ENCODE assay signal across 24 cellular contexts in genomic region chr16:73339821-73340220, GRCh38.
DNase-seq lines count a peak whose midpoint lies in the region; ATAC-seq and TF ChIP-seq lines count a peak whose summit lies in the region.
"Had no signal": no experiment of that assay in that cellular context is flagged by ENCODE, and none has a peak within 500 bp of the region (broad histone marks: within the 10 kb centered on the region; RNA-seq: fewer than 3 reads in every experiment).

No MANE protein-coding gene starts in this region.

- H3K27ac ChIP-seq in vagina (no peak overlapping the region), mesendoderm (ENCODE audit: low read depth, low read length) (no peak overlapping the region)
- H3K27ac ChIP-seq: 22Rv1, GM23248 had no signal

- ATAC-seq in WTC11 (peak; percentile 36; the same call in 1 of the 2 replicates), HG03571 (IDR thresholded peaks at IDR 0.05; ENCODE audit: unreplicated experiment) (no peak)
- ATAC-seq: GM12878, HCT116, K562, PC-3, T-cell had no signal

- H3K36me3 Mint-ChIP-seq in WTC11: no peaks in the 10 kb centered on the region
- H3K36me3 Mint-ChIP-seq: CD14-positive monocyte, T-cell had no signal

- no peak overlapping the region for H2AK5ac ChIP-seq in mesendoderm (ENCODE audit: low read length)

- no peak overlapping the region for H2BK5ac ChIP-seq in mesendoderm (ENCODE audit: low read length)

- no peak overlapping the region for H4K8ac ChIP-seq in mesendoderm (ENCODE audit: low read depth, low read length)

- no peaks in the 10 kb centered on the region for H3K27me3 ChIP-seq in vagina
- no peaks in the 10 kb centered on the region for H3K27me3 ChIP-seq in mesendoderm (ENCODE audit: insufficient read depth, low read length, poor library complexity)

- H3K4me1 ChIP-seq in vagina: no peaks in the 10 kb centered on the region
- no peaks in the 10 kb centered on the region for H3K4me1 ChIP-seq in mesendoderm (ENCODE audit: control insufficient read depth, low read depth, low read length)

- POLR2A ChIA-PET in WTC11 (lab: Charles Lee): no interaction called here

- H3K27me3 Mint-ChIP-seq in WTC11 (ENCODE audit: low read depth): no peaks in the 10 kb centered on the region; the same call in 1 of the 2 replicates
- H3K27me3 Mint-ChIP-seq: T-cell had no signal

- no peak overlapping the region for H3K18ac ChIP-seq in mesendoderm (ENCODE audit: low read length)

- H3K56ac ChIP-seq in mesendoderm (ENCODE audit: low read length): no peak overlapping the region

- H3K4me3 ChIP-seq in vagina: no peak overlapping the region
- no peak overlapping the region for H3K4me3 ChIP-seq in mesendoderm (ENCODE audit: low read length)
- H3K4me3 ChIP-seq: GM12878, GM23248, K562 had no signal

- H3K9ac ChIP-seq in mesendoderm (ENCODE audit: low read length): no peak overlapping the region
- H3K9ac ChIP-seq: GM23248, SK-N-SH had no signal

- intact Hi-C loops in vagina (cut with DNase I): no loop called here

- TF ChIP-seq CTCF in WTC11 (IDR thresholded peaks at IDR 0.05): no peak
- no peak for TF ChIP-seq CTCF in vagina (IDR thresholded peaks at IDR 0.05)

- no peak overlapping the region for H3K4me2 ChIP-seq in mesendoderm (ENCODE audit: low read length)
- H3K4me2 ChIP-seq: SK-N-SH had no signal

- H3K79me1 ChIP-seq in mesendoderm (ENCODE audit: low read length): no peaks in the 10 kb centered on the region

- DNase-seq in DMS79 treated with DMSO at 0.1 percent for 48 hours (lab: John Stamatoyannopoulos, UW) (peak; percentile 19), DMS79 (lab: John Stamatoyannopoulos, UW) (no peak), DMS153 (lab: John Stamatoyannopoulos, UW) (peak; percentile 57), NCI-H345 treated with DMSO at 0.1 percent for 48 hours (lab: John Stamatoyannopoulos, UW; ENCODE audit: unreplicated experiment) (peak; percentile 29), WTC11 (ENCODE audit: low spot score) (no peak), vagina (ENCODE audit: extremely low spot score in 2 of 2) (no peak), mesendoderm (no peak)
- DNase-seq: DMS 273 treated with DMSO at 0.1 percent for 48 hours, EL, GM23248, NCI-H1436, NCI-H1930, NCI-H2227 treated with DMSO at 0.1 percent for 48 hours, NCI-H82, PC-3, RPMI8226, T-cell had no signal

- H3K9me3 Mint-ChIP-seq in WTC11: no peaks in the 10 kb centered on the region
- H3K9me3 Mint-ChIP-seq: T-cell had no signal

- TF ChIP-seq POLR2A in vagina (IDR thresholded peaks at IDR 0.05): no peak

- no peak overlapping the region for H3K27ac Mint-ChIP-seq in WTC11
- H3K27ac Mint-ChIP-seq: T-cell had no signal

- no peaks in the 10 kb centered on the region for H3K79me2 ChIP-seq in mesendoderm (ENCODE audit: control insufficient read depth, insufficient read depth, low read length)

- no peak overlapping the region for H2BK15ac ChIP-seq in mesendoderm (replicated peaks; ENCODE audit: low read depth)

- no peak overlapping the region for H3K23ac ChIP-seq in mesendoderm (ENCODE audit: low read length)

- no peaks in the 10 kb centered on the region for H3K36me3 ChIP-seq in vagina
- no peaks in the 10 kb centered on the region for H3K36me3 ChIP-seq in mesendoderm (ENCODE audit: control insufficient read depth, insufficient read depth, low read length)

- no peak overlapping the region for H3K4me3 Mint-ChIP-seq in WTC11
- H3K4me3 Mint-ChIP-seq: CD14-positive monocyte, T-cell had no signal

- no CpG with 5 or more reads among the region's 6 CpGs for WGBS in mesendoderm (ENCODE audit: extremely low coverage, insufficient coverage, low lambda C conversion rate)

- CTCF ChIA-PET in WTC11 (lab: Charles Lee): interaction anchor here (0.7 to 1.4 kb wide), 2 partner anchors 10 to 17 kb away, joined by 3 to 4 read pairs; no protein-coding TSS in a partner anchor

- H3K4me1 Mint-ChIP-seq in WTC11: peaks cover 12% of the 10 kb centered on the region
- H3K4me1 Mint-ChIP-seq: CD14-positive monocyte, T-cell had no signal

- H3K4ac ChIP-seq in mesendoderm (ENCODE audit: low read depth, low read length): no peak overlapping the region

- H2BK120ac ChIP-seq in mesendoderm (ENCODE audit: low read depth, low read length): no peak overlapping the region

- H4K5ac ChIP-seq in mesendoderm (ENCODE audit: low read length): no peak overlapping the region

- H3K9me3 ChIP-seq in vagina: no peaks in the 10 kb centered on the region
- H3K9me3 ChIP-seq: SK-N-SH had no signal

TF ChIP-seq in WTC11, 78 proteins besides CTCF, POLR2A, EP300 and RAD21:
- TF ChIP-seq HMGXB4 (CRISPR knock-in tag; IDR thresholded peaks at IDR 0.05): no peak
- TF ChIP-seq SP1 (CRISPR knock-in tag; conservative IDR thresholded peaks at IDR 0.05): no peak
- no peak for TF ChIP-seq TCF7 (CRISPR knock-in tag; IDR thresholded peaks at IDR 0.05; ENCODE audit: low read depth)
- no peak for TF ChIP-seq ZBTB43 (CRISPR knock-in tag; IDR thresholded peaks at IDR 0.05)
- no peak for TF ChIP-seq ZNF416 (CRISPR knock-in tag; IDR thresholded peaks at IDR 0.05)

Comparison
In these comparisons a context has a peak if more than half of its experiments do, and no peak if none do; other contexts are left out.
1. DNase-seq: peak in DMS79 treated with DMSO at 0.1 percent for 48 hours (single experiment), DMS153 (single experiment) and NCI-H345 treated with DMSO at 0.1 percent for 48 hours (single experiment); none in DMS79 (single experiment), WTC11 (single experiment), vagina (0 of 2) and mesendoderm (single experiment).